In the genomic region with DNA sequence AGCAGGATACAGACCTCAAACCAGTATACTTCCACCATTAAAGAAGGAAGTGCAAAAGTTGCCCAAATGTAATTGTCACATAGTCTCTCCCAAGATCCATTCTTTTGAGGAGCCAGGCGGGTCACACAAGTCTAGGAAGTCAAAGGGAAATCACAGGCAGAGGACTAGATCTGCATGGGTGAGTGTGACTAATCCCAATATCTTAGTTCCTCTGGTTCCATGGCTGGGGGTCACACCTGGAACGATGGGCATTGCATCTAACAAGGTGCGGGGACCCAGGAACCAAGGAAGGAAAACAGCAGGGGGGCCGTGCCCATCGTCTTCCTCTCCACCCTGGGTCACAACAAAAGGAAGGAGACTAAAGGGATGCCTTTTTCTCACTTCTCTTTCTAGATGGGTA, we compare ENCODE assay signal across 23 cellular contexts.
"Had no signal": no experiment of that assay in that cellular context is flagged by ENCODE, and none has a peak within 500 bp of the region (broad histone marks: within the 10 kb centered on the region; RNA-seq: fewer than 3 reads in every experiment).

No MANE protein-coding gene starts in this region.

- H3K4me3 ChIP-seq: stomach, suprapubic skin, testis, thoracic aorta, thyroid gland, tibial artery, tibial nerve, transverse colon, upper lobe of left lung, upper lobe of right lung, uterus, vagina had no signal

- H3K36me3 ChIP-seq: stomach, suprapubic skin, thoracic aorta, thyroid gland, tibial artery, tibial nerve, transverse colon, upper lobe of left lung, upper lobe of right lung, uterus, vagina had no signal

- H3K9me3 ChIP-seq: testis, thyroid gland, upper lobe of right lung, vagina had no signal

- H3K4me1 ChIP-seq: stomach, suprapubic skin, thyroid gland, tibial artery, tibial nerve, transverse colon, upper lobe of left lung, upper lobe of right lung, uterus, vagina had no signal

- DNase-seq: stimulated activated CD4-positive, alpha-beta T cell treated with anti-CD3 and anti-CD28 coated beads, Interleukin-4, amount 100 ng/mL, for 1 hour; stimulated activated CD4-positive, alpha-beta T cell treated with anti-CD3 and anti-CD28 coated beads, Interleukin-4, amount 100 ng/mL, for 24 hours; stimulated activated CD4-positive, alpha-beta T cell treated with anti-CD3 and anti-CD28 coated beads, Interleukin-4, amount 100 ng/mL, for 4 hours; stimulated activated naive CD4-positive, alpha-beta T cell; stimulated activated naive CD4-positive, alpha-beta T cell treated with Interleukin-2 at 50 U/mL for 16 hours; substantia nigra; thyroid gland; tibial artery; transverse colon; upper lobe of right lung; uterus had no signal

- FAIRE-seq: urothelium cell line had no signal

- H3K27ac ChIP-seq: stomach, suprapubic skin, testis, thoracic aorta, thyroid gland, tibial artery, tibial nerve, transverse colon, upper lobe of left lung, upper lobe of right lung, uterus, vagina had no signal

- ATAC-seq: stimulated activated effector memory CD8-positive, alpha-beta T cell treated with anti-CD3 and anti-CD28 coated beads, Interleukin-12 subunit alpha, Interleukin-12 subunit beta, amount 100 ng/mL, for 72 hours; stimulated activated memory B cell treated with anti-CD40 and anti-IgM and Interleukin-4, amounts not matched to agents 10 μg/mL and 1 μg/mL and 100 μg/mL, for 72 hours; stimulated activated naive CD8-positive, alpha-beta T cell treated with anti-CD3 and anti-CD28 coated beads, Interleukin-15, amount 100 ng/mL, for 72 hours; stimulated activated naive CD8-positive, alpha-beta T cell treated with anti-CD3 and anti-CD28 coated beads, Interleukin-15, Interleukin-2, amounts not matched to agents 100 U/mL and 50 U/mL, for 24 hours had no signal

- H3K27me3 ChIP-seq: stomach, suprapubic skin, testis, thyroid gland, tibial artery, tibial nerve, transverse colon, upper lobe of left lung, upper lobe of right lung, uterus, vagina had no signal
